9 cellular contexts compared by ENCODE assay signal in the genomic region with DNA sequence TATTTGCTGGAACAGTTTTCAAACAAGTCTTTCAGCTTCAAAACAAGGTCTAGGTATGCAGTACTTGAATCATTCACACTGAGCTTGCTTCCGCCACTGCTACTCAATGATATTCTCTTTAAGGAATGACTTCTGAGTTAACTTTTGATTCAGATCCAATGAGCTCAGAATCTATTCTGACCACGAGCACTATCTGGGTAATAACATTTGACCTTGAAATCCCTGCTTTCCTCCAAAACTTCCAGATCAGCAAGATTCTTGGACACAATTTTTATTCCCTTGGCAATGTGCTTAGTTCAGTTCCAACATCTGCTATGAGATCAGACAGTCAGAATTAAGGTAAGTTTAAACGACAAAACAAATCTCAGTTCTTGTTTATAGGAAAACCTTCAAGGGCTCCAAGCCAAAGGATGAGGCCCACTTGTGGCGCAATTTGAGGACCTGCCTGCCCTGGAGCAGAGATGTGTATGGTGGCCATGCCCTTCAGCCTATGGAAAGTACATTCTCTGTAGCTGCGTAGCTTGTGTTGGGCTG.
DNase-seq lines count a peak whose midpoint lies in the region; ATAC-seq, FAIRE-seq and TF ChIP-seq lines count a peak whose summit lies in the region.
"Had no signal": no experiment of that assay in that cellular context is flagged by ENCODE, and none has a peak within 500 bp of the region (broad histone marks: within the 10 kb centered on the region; RNA-seq: fewer than 3 reads in every experiment).

No MANE protein-coding gene starts in this region.

- FAIRE-seq in pancreas (lab: Jason Lieb, UNC): peak; percentile 49
- FAIRE-seq: H1 had no signal

- 56 to 57% methylated on average over 5 of the region's 5 CpGs for WGBS in pancreas, 2 donors

- H3K4me1 Mint-ChIP-seq in CD4-positive, alpha-beta memory T cell: peaks cover 73 to 98% (median 86%) of the 10 kb centered on the region in 4 donors

- no peak for TF ChIP-seq CTCF in pancreas (IDR thresholded peaks at IDR 0.05)

- peak overlapping the region; percentile 64 for H3K27ac ChIP-seq in CD4-positive, alpha-beta memory T cell (ENCODE audit: low read depth, low read length)
- peak overlapping the region; percentile 98 for H3K27ac ChIP-seq in epithelial cell of prostate
- H3K27ac ChIP-seq in pancreas: peak overlapping the region in 3 of 4 donors; percentile 35 to 72 (median 60)

- peak overlapping the region; percentile 6 to 51 for H3K4me3 ChIP-seq in CD4-positive, alpha-beta memory T cell (ENCODE audit: low read length in 2 of 2)
- no peak overlapping the region for H3K4me3 ChIP-seq in pancreas

- peak overlapping the region; percentile 88 to 98 (median 94) for H3K27ac Mint-ChIP-seq in CD4-positive, alpha-beta memory T cell

- CTCF ChIA-PET in CD4-positive, alpha-beta memory T cell (lab: Charles Lee; ENCODE audit: partially characterized antibody): interaction anchor here (0.6 to 5.8 kb wide), 8 partner anchors 9 to 298 kb away, joined by 3 to 29 read pairs (median 6); no protein-coding TSS in a partner anchor

- no peaks in the 10 kb centered on the region for H3K27me3 Mint-ChIP-seq in CD4-positive, alpha-beta memory T cell

- no peak for DNase-seq in CD4-positive, alpha-beta memory T cell
- DNase-seq in RPMI7951 (ENCODE audit: low read depth) (peak; percentile 86), epithelial cell of prostate (ENCODE audit: low read depth, low spot score) (no peak), pancreas (no peak)

- no peaks in the 10 kb centered on the region for H3K9me3 ChIP-seq in CD4-positive, alpha-beta memory T cell (ENCODE audit: control insufficient read depth in 1 of 2, low read length in 2 of 2)
- no peaks in the 10 kb centered on the region for H3K9me3 ChIP-seq in pancreas

- POLR2A ChIA-PET in CD4-positive, alpha-beta memory T cell (lab: Charles Lee; ENCODE audit: partially characterized antibody): interaction anchor here (0.5 to 8.7 kb wide), 13 partner anchors 7 to 297 kb away, joined by 3 to 66 read pairs (median 5); no protein-coding TSS in a partner anchor

- peaks cover 3 to 20% of the 10 kb centered on the region in 2 donors for H3K36me3 Mint-ChIP-seq in CD4-positive, alpha-beta memory T cell

- H3K9me3 Mint-ChIP-seq in CD4-positive, alpha-beta memory T cell: no peaks in the 10 kb centered on the region

- ATAC-seq in pancreas (peak in 3 of 4 donors; percentile 9 to 22 (median 17)), HG03460 (IDR thresholded peaks at IDR 0.05; ENCODE audit: unreplicated experiment) (no peak), HG02981 (IDR thresholded peaks at IDR 0.05; ENCODE audit: unreplicated experiment) (no peak), HG03095 (IDR thresholded peaks at IDR 0.05; ENCODE audit: unreplicated experiment) (no peak), HG02610 (IDR thresholded peaks at IDR 0.05; ENCODE audit: unreplicated experiment) (no peak)

- no peaks in the 10 kb centered on the region for H3K27me3 ChIP-seq in CD4-positive, alpha-beta memory T cell (ENCODE audit: insufficient read depth, low read length)
- H3K27me3 ChIP-seq in pancreas: no peaks in the 10 kb centered on the region

- intact Hi-C loops in CD4-positive, alpha-beta memory T cell (cut with micrococcal nuclease): no loop called here
- intact Hi-C loops in pancreas (cut with DNase I): no loop called here

- no peaks in the 10 kb centered on the region for H3K36me3 ChIP-seq in CD4-positive, alpha-beta memory T cell (ENCODE audit: insufficient read depth, low read length)
- no peaks in the 10 kb centered on the region for H3K36me3 ChIP-seq in pancreas

- peak overlapping the region; percentile 90 to 98 (median 95) for H3K4me3 Mint-ChIP-seq in CD4-positive, alpha-beta memory T cell

- H3K4me1 ChIP-seq in CD4-positive, alpha-beta memory T cell (ENCODE audit: insufficient read depth, low read length): peaks cover 100% of the 10 kb centered on the region
- peaks cover 37 to 67% (median 60%) of the 10 kb centered on the region in 3 donors for H3K4me1 ChIP-seq in pancreas

Comparison
In these comparisons a context has a peak if more than half of its experiments do, and no peak if none do; other contexts are left out.
1. H3K4me3 ChIP-seq: peak in CD4-positive, alpha-beta memory T cell (2 of 2); none in pancreas (0 of 4).
2. ATAC-seq: peak in pancreas (3 of 4); none in HG03460 (single experiment), HG02981 (single experiment), HG03095 (single experiment) and HG02610 (single experiment).
3. Peak in every context shown above with its lines, with median percentiles within 50 percentile points of each other: H3K27ac ChIP-seq.